In the genomic region with DNA sequence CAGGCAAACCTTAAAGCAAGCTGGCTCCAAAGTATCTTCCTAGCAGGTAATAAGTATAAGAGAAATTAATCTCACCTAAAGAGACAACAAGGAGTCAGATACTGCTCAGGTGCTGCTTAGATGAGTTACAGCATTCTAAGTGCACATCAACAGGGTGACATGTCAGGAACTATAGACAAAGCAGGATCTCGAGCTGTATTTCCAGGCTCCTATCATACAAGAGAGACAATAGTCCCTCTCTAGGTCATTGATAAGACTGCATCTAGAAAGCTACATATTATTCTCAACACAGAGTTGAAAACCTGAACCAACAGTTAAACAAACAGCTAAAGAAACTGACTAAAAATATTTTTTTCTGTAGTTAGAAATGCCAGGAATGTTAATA, we compare ENCODE assay signal across 1 cellular context.
TF ChIP-seq lines count a peak whose summit lies in the region.

No MANE protein-coding gene starts in this region.

TF ChIP-seq in HepG2, 621 proteins besides CTCF, POLR2A, EP300 and RAD21 (continued from another document and continues in another):
- TF ChIP-seq, protein P1, sequence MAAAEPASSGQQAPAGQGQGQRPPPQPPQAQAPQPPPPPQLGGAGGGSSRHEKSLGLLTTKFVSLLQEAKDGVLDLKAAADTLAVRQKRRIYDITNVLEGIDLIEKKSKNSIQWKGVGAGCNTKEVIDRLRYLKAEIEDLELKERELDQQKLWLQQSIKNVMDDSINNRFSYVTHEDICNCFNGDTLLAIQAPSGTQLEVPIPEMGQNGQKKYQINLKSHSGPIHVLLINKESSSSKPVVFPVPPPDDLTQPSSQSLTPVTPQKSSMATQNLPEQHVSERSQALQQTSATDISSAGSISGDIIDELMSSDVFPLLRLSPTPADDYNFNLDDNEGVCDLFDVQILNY (CRISPR knock-in tag; conservative IDR thresholded peaks at IDR 0.05): no peak
- TF ChIP-seq, protein P2, sequence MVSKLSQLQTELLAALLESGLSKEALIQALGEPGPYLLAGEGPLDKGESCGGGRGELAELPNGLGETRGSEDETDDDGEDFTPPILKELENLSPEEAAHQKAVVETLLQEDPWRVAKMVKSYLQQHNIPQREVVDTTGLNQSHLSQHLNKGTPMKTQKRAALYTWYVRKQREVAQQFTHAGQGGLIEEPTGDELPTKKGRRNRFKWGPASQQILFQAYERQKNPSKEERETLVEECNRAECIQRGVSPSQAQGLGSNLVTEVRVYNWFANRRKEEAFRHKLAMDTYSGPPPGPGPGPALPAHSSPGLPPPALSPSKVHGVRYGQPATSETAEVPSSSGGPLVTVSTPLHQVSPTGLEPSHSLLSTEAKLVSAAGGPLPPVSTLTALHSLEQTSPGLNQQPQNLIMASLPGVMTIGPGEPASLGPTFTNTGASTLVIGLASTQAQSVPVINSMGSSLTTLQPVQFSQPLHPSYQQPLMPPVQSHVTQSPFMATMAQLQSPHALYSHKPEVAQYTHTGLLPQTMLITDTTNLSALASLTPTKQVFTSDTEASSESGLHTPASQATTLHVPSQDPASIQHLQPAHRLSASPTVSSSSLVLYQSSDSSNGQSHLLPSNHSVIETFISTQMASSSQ (IDR thresholded peaks at IDR 0.05; ENCODE audit: low read depth): no peak
- TF ChIP-seq, protein P2 (CRISPR knock-in tag; IDR thresholded peaks at IDR 0.05; ENCODE audit: borderline replicate concordance): no peak
- no peak for TF ChIP-seq ZNF589 (CRISPR knock-in tag; conservative IDR thresholded peaks at IDR 0.05)
- no peak for TF ChIP-seq POGZ (CRISPR knock-in tag; IDR thresholded peaks at IDR 0.05)
- TF ChIP-seq CEBPG (CRISPR knock-in tag; IDR thresholded peaks at IDR 0.05): no peak
- TF ChIP-seq RBM22 (optimal IDR thresholded peaks at IDR 0.05; ENCODE audit: low read length): no peak
- TF ChIP-seq, protein P3, sequence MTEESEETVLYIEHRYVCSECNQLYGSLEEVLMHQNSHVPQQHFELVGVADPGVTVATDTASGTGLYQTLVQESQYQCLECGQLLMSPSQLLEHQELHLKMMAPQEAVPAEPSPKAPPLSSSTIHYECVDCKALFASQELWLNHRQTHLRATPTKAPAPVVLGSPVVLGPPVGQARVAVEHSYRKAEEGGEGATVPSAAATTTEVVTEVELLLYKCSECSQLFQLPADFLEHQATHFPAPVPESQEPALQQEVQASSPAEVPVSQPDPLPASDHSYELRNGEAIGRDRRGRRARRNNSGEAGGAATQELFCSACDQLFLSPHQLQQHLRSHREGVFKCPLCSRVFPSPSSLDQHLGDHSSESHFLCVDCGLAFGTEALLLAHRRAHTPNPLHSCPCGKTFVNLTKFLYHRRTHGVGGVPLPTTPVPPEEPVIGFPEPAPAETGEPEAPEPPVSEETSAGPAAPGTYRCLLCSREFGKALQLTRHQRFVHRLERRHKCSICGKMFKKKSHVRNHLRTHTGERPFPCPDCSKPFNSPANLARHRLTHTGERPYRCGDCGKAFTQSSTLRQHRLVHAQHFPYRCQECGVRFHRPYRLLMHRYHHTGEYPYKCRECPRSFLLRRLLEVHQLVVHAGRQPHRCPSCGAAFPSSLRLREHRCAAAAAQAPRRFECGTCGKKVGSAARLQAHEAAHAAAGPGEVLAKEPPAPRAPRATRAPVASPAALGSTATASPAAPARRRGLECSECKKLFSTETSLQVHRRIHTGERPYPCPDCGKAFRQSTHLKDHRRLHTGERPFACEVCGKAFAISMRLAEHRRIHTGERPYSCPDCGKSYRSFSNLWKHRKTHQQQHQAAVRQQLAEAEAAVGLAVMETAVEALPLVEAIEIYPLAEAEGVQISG (CRISPR knock-in tag; IDR thresholded peaks at IDR 0.05): no peak
- 0 out of 2 replicates have a peak, but pooled peaks have one; percentile 17 for TF ChIP-seq NKX3-1 (CRISPR knock-in tag; IDR thresholded peaks at IDR 0.05)
- peak; percentile 57; the same call in 1 of the 2 replicates for TF ChIP-seq ERF (CRISPR knock-in tag; IDR thresholded peaks at IDR 0.05)
- TF ChIP-seq TCF7 (IDR thresholded peaks at IDR 0.05; ENCODE audit: low read depth): no peak
- TF ChIP-seq RXRB (CRISPR knock-in tag; IDR thresholded peaks at IDR 0.05; ENCODE audit: borderline replicate concordance): no peak
- no peak for TF ChIP-seq TBX2 (CRISPR knock-in tag; IDR thresholded peaks at IDR 0.05; ENCODE audit: borderline replicate concordance)
- TF ChIP-seq, protein P4, sequence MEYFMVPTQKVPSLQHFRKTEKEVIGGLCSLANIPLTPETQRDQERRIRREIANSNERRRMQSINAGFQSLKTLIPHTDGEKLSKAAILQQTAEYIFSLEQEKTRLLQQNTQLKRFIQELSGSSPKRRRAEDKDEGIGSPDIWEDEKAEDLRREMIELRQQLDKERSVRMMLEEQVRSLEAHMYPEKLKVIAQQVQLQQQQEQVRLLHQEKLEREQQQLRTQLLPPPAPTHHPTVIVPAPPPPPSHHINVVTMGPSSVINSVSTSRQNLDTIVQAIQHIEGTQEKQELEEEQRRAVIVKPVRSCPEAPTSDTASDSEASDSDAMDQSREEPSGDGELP (IDR thresholded peaks at IDR 0.05; ENCODE audit: borderline replicate concordance, low read depth): no peak
- TF ChIP-seq MZF1 (CRISPR knock-in tag; IDR thresholded peaks at IDR 0.05; ENCODE audit: borderline replicate concordance): no peak
- TF ChIP-seq, protein P5, sequence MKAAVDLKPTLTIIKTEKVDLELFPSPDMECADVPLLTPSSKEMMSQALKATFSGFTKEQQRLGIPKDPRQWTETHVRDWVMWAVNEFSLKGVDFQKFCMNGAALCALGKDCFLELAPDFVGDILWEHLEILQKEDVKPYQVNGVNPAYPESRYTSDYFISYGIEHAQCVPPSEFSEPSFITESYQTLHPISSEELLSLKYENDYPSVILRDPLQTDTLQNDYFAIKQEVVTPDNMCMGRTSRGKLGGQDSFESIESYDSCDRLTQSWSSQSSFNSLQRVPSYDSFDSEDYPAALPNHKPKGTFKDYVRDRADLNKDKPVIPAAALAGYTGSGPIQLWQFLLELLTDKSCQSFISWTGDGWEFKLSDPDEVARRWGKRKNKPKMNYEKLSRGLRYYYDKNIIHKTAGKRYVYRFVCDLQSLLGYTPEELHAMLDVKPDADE (CRISPR knock-in tag; IDR thresholded peaks at IDR 0.05): no peak
- no peak for TF ChIP-seq ATF7-NPFF (CRISPR knock-in tag; IDR thresholded peaks at IDR 0.05; ENCODE audit: low read depth)
- TF ChIP-seq MBD4 (IDR thresholded peaks at IDR 0.05; ENCODE audit: borderline replicate concordance, low read length): 0 out of 2 replicates have a peak, but pooled peaks have one; percentile 12
- TF ChIP-seq, protein P6, sequence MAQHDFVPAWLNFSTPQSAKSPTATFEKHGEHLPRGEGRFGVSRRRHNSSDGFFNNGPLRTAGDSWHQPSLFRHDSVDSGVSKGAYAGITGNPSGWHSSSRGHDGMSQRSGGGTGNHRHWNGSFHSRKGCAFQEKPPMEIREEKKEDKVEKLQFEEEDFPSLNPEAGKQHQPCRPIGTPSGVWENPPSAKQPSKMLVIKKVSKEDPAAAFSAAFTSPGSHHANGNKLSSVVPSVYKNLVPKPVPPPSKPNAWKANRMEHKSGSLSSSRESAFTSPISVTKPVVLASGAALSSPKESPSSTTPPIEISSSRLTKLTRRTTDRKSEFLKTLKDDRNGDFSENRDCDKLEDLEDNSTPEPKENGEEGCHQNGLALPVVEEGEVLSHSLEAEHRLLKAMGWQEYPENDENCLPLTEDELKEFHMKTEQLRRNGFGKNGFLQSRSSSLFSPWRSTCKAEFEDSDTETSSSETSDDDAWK (CRISPR knock-in tag; IDR thresholded peaks at IDR 0.05): no peak
- TF ChIP-seq, protein P7, sequence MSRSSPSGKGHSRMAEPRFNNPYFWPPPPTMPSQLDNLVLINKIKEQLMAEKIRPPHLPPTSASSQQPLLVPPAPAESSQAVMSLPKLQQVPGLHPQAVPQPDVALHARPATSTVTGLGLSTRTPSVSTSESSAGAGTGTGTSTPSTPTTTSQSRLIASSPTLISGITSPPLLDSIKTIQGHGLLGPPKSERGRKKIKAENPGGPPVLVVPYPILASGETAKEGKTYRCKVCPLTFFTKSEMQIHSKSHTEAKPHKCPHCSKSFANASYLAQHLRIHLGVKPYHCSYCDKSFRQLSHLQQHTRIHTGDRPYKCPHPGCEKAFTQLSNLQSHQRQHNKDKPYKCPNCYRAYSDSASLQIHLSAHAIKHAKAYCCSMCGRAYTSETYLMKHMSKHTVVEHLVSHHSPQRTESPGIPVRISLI (CRISPR knock-in tag; IDR thresholded peaks at IDR 0.05; ENCODE audit: borderline replicate concordance): no peak
- TF ChIP-seq, protein P8, sequence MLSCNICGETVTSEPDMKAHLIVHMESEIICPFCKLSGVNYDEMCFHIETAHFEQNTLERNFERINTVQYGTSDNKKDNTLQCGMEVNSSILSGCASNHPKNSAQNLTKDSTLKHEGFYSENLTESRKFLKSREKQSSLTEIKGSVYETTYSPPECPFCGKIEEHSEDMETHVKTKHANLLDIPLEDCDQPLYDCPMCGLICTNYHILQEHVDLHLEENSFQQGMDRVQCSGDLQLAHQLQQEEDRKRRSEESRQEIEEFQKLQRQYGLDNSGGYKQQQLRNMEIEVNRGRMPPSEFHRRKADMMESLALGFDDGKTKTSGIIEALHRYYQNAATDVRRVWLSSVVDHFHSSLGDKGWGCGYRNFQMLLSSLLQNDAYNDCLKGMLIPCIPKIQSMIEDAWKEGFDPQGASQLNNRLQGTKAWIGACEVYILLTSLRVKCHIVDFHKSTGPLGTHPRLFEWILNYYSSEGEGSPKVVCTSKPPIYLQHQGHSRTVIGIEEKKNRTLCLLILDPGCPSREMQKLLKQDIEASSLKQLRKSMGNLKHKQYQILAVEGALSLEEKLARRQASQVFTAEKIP (CRISPR knock-in tag; IDR thresholded peaks at IDR 0.05; ENCODE audit: borderline replicate concordance): no peak
- TF ChIP-seq NFE2 (CRISPR knock-in tag; IDR thresholded peaks at IDR 0.05): no peak
- TF ChIP-seq, protein P9, sequence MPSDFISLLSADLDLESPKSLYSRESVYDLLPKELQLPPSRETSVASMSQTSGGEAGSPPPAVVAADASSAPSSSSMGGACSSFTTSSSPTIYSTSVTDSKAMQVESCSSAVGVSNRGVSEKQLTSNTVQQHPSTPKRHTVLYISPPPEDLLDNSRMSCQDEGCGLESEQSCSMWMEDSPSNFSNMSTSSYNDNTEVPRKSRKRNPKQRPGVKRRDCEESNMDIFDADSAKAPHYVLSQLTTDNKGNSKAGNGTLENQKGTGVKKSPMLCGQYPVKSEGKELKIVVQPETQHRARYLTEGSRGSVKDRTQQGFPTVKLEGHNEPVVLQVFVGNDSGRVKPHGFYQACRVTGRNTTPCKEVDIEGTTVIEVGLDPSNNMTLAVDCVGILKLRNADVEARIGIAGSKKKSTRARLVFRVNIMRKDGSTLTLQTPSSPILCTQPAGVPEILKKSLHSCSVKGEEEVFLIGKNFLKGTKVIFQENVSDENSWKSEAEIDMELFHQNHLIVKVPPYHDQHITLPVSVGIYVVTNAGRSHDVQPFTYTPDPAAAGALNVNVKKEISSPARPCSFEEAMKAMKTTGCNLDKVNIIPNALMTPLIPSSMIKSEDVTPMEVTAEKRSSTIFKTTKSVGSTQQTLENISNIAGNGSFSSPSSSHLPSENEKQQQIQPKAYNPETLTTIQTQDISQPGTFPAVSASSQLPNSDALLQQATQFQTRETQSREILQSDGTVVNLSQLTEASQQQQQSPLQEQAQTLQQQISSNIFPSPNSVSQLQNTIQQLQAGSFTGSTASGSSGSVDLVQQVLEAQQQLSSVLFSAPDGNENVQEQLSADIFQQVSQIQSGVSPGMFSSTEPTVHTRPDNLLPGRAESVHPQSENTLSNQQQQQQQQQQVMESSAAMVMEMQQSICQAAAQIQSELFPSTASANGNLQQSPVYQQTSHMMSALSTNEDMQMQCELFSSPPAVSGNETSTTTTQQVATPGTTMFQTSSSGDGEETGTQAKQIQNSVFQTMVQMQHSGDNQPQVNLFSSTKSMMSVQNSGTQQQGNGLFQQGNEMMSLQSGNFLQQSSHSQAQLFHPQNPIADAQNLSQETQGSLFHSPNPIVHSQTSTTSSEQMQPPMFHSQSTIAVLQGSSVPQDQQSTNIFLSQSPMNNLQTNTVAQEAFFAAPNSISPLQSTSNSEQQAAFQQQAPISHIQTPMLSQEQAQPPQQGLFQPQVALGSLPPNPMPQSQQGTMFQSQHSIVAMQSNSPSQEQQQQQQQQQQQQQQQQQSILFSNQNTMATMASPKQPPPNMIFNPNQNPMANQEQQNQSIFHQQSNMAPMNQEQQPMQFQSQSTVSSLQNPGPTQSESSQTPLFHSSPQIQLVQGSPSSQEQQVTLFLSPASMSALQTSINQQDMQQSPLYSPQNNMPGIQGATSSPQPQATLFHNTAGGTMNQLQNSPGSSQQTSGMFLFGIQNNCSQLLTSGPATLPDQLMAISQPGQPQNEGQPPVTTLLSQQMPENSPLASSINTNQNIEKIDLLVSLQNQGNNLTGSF (CRISPR knock-in tag; IDR thresholded peaks at IDR 0.05): no peak
- TF ChIP-seq ZNF136 (CRISPR knock-in tag; IDR thresholded peaks at IDR 0.05; ENCODE audit: low read depth): no peak
- TF ChIP-seq SOX5 (CRISPR knock-in tag; IDR thresholded peaks at IDR 0.05; ENCODE audit: borderline replicate concordance): 0 out of 2 replicates have a peak, but pooled peaks have one; percentile 15
- TF ChIP-seq ZNF775 (CRISPR knock-in tag; IDR thresholded peaks at IDR 0.05; ENCODE audit: borderline replicate concordance): no peak
- TF ChIP-seq ZNF205 (CRISPR knock-in tag; IDR thresholded peaks at IDR 0.05): no peak
- TF ChIP-seq, protein P10, sequence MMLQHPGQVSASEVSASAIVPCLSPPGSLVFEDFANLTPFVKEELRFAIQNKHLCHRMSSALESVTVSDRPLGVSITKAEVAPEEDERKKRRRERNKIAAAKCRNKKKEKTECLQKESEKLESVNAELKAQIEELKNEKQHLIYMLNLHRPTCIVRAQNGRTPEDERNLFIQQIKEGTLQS (CRISPR knock-in tag; IDR thresholded peaks at IDR 0.05): no peak
- TF ChIP-seq ZNF615 (CRISPR knock-in tag; IDR thresholded peaks at IDR 0.05; ENCODE audit: borderline replicate concordance): no peak
- TF ChIP-seq ZNF207 (IDR thresholded peaks at IDR 0.05; ENCODE audit: borderline replicate concordance): no peak
- TF ChIP-seq, protein P11, sequence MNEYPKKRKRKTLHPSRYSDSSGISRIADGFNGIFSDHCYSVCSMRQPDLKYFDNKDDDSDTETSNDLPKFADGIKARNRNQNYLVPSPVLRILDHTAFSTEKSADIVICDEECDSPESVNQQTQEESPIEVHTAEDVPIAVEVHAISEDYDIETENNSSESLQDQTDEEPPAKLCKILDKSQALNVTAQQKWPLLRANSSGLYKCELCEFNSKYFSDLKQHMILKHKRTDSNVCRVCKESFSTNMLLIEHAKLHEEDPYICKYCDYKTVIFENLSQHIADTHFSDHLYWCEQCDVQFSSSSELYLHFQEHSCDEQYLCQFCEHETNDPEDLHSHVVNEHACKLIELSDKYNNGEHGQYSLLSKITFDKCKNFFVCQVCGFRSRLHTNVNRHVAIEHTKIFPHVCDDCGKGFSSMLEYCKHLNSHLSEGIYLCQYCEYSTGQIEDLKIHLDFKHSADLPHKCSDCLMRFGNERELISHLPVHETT (CRISPR knock-in tag; conservative IDR thresholded peaks at IDR 0.05): 0 out of 2 replicates have a peak, but pooled peaks have one; percentile 6
- TF ChIP-seq POLR2AphosphoS2 (IDR thresholded peaks at IDR 0.05; ENCODE audit: low read depth, low read length): no peak
